In the genomic region with DNA sequence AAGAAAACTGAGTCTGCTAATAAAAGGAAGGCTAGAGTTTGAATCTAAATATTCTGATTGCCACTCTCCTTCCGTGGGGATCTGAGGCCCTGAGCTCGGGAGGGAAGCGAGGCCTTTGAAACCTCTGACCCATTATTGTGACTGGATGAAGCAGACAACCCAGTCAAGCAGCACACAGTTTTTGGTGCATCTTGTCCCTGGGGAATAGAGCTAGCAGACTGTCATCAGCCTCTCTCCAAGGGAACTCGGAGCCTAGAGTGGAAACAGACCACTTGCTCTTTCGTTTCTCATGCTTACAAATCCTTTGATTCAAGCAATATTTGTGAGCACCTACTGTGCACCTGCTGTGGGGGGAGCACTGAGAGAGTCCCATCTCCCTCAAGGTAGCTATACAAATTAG, we compare ENCODE assay signal across 24 cellular contexts.
"Had no signal": no experiment of that assay in that cellular context is flagged by ENCODE, and none has a peak within 500 bp of the region (broad histone marks: within the 10 kb centered on the region; RNA-seq: fewer than 3 reads in every experiment).

No MANE protein-coding gene starts in this region.

- H3K9me3 ChIP-seq: ascending aorta, body of pancreas had no signal

- H3K27ac ChIP-seq: ascending aorta, body of pancreas had no signal

- H3K36me3 ChIP-seq: ascending aorta had no signal

- DNase-seq: activated B cell treated with CpG ODN at 0.5 μM for 24 hours; activated CD4-positive, alpha-beta T cell treated with anti-CD3 and anti-CD28 coated beads for 1 hour; activated CD4-positive, alpha-beta T cell treated with anti-CD3 and anti-CD28 coated beads, Interleukin-2, amount 10 ng/mL, durations not matched to agents 24 days and 14 days; activated CD4-positive, alpha-beta T cell treated with anti-CD3 and anti-CD28 coated beads, Interleukin-2, amount 50 U/mL, for 48 hours; activated CD8-positive, alpha-beta memory T cell treated with anti-CD3 and anti-CD28 coated beads, Interleukin-2, amount 10 ng/mL, durations not matched to agents 7 days and 5 days; activated effector memory CD4-positive, alpha-beta T cell treated with anti-CD3 and anti-CD28 coated beads, Interleukin-2, amount 50 U/mL, for 16 hours; activated naive CD4-positive, alpha-beta T cell treated with Interleukin-2 at 50 U/mL for 16 hours; activated naive CD8-positive, alpha-beta T cell treated with anti-CD3 and anti-CD28 coated beads, Interleukin-2, amount 50 U/mL, for 24 hours; activated T-cell treated with anti-CD3 and anti-CD28 coated beads, Interleukin-2, amount 50 U/mL, for 4 hours; amniotic stem cell; body of pancreas; KG1; NCI-H1105; NCI-H146; NCI-H187 treated with DMSO at 0.1 percent for 48 hours; NCI-H2107; NCI-H226; NCI-H510A; NCI-H526 treated with DMSO at 0.1 percent for 48 hours; PC-3; SIG-M5; T-helper 17 cell; T-helper 9 cell had no signal

- H3K4me3 ChIP-seq: ascending aorta, body of pancreas had no signal

- H3K27me3 ChIP-seq: ascending aorta, body of pancreas had no signal

- H3K4me1 ChIP-seq: ascending aorta, body of pancreas had no signal
